19 cellular contexts compared by ENCODE assay signal in genomic region chr3:157093096-157093495, GRCh38.
DNase-seq lines count a peak whose midpoint lies in the region; ATAC-seq, FAIRE-seq and TF ChIP-seq lines count a peak whose summit lies in the region.
"Had no signal": no experiment of that assay in that cellular context is flagged by ENCODE, and none has a peak within 500 bp of the region (broad histone marks: within the 10 kb centered on the region; RNA-seq: fewer than 3 reads in every experiment).

No MANE protein-coding gene starts in this region.

- intact Hi-C loops in natural killer cell (cut with micrococcal nuclease) (no loop called here), left colon (cut with DNase I, micrococcal nuclease) (no loop called here)

- no peaks in the 10 kb centered on the region for H3K9me3 ChIP-seq in small intestine (ENCODE audit: control insufficient read depth, low read depth)
- H3K9me3 ChIP-seq: adrenal gland, sigmoid colon, testis had no signal

- no peaks in the 10 kb centered on the region for H3K36me3 ChIP-seq in small intestine (ENCODE audit: control insufficient read depth in 2 of 2, insufficient read depth in 2 of 2, low read length in 2 of 2)
- H3K36me3 ChIP-seq: adrenal gland, cardiac muscle cell, sigmoid colon had no signal

- ATAC-seq in natural killer cell treated with Interleukin-12 subunit alpha and Interleukin-12 subunit beta and Interleukin-15 and Interleukin-18, amount 100 ng/mL, for 72 hours: peak in 1 of 2 donors; percentile 24
- no peak for ATAC-seq in natural killer cell
- ATAC-seq in GM18907 (IDR thresholded peaks at IDR 0.05; ENCODE audit: unreplicated experiment): peak; percentile 23
- peak; percentile 9 for ATAC-seq in HG03442 (IDR thresholded peaks at IDR 0.05; ENCODE audit: unreplicated experiment)
- ATAC-seq in left colon: no peak

- no peak for TF ChIP-seq CTCF in natural killer cell (IDR thresholded peaks at IDR 0.05)

- H3K4me3 ChIP-seq in small intestine (ENCODE audit: low read depth in 1 of 2, low read length in 2 of 2): no peak overlapping the region
- H3K4me3 ChIP-seq: adrenal gland, cardiac muscle cell, GM23248, sigmoid colon, testis had no signal

- no peaks in the 10 kb centered on the region for H3K9me3 Mint-ChIP-seq in natural killer cell treated with Interleukin-12 subunit alpha and Interleukin-12 subunit beta and Interleukin-15 and Interleukin-18, amount 100 ng/mL, for 72 hours
- H3K9me3 Mint-ChIP-seq in natural killer cell: no peaks in the 10 kb centered on the region

- DNase-seq in natural killer cell treated with Interleukin-12 subunit alpha and Interleukin-12 subunit beta and Interleukin-15 and Interleukin-18, amount 100 ng/mL, for 72 hours (ENCODE audit: low spot score): no peak
- no peak for DNase-seq in natural killer cell
- DNase-seq in small intestine: peak; percentile 42
- DNase-seq in left colon: no peak
- DNase-seq in DMS 273 (lab: John Stamatoyannopoulos, UW; ENCODE audit: unreplicated experiment): no peak
- DNase-seq: activated T-cell treated with anti-CD3 and anti-CD28 coated beads, Interleukin-2, amount 50 U/mL, for 1 hour; adrenal gland; GM23248; hippocampal formation; NCI-H1694 treated with DMSO at 0.1 percent for 48 hours; occipital lobe; sigmoid colon; stimulated activated CD4-positive, alpha-beta T cell treated with anti-CD3 and anti-CD28 coated beads, Interleukin-4, amount 100 ng/mL, for 1 hour; stimulated activated CD8-positive, alpha-beta memory T cell treated with anti-CD3 and anti-CD28 coated beads, Interleukin-4, amount 100 ng/mL, for 48 hours; testis had no signal

- H3K36me3 Mint-ChIP-seq in natural killer cell treated with Interleukin-12 subunit alpha and Interleukin-12 subunit beta and Interleukin-15 and Interleukin-18, amount 100 ng/mL, for 72 hours: no peaks in the 10 kb centered on the region
- no peaks in the 10 kb centered on the region for H3K36me3 Mint-ChIP-seq in natural killer cell

- H3K27ac ChIP-seq in small intestine (ENCODE audit: low read depth in 1 of 2, low read length in 1 of 2): no peak overlapping the region
- H3K27ac ChIP-seq: adrenal gland, GM23248, sigmoid colon, testis had no signal

- H3K27me3 Mint-ChIP-seq in natural killer cell treated with Interleukin-12 subunit alpha and Interleukin-12 subunit beta and Interleukin-15 and Interleukin-18, amount 100 ng/mL, for 72 hours: peaks cover 11 to 17% of the 10 kb centered on the region in 2 donors
- H3K27me3 Mint-ChIP-seq in natural killer cell (ENCODE audit: low read depth in 2 of 2): peaks cover 25 to 29% of the 10 kb centered on the region in 2 donors

- H3K4me1 Mint-ChIP-seq in natural killer cell treated with Interleukin-12 subunit alpha and Interleukin-12 subunit beta and Interleukin-15 and Interleukin-18, amount 100 ng/mL, for 72 hours (ENCODE audit: low read depth in 2 of 2): peaks cover 27 to 45% of the 10 kb centered on the region in 2 donors
- H3K4me1 Mint-ChIP-seq in natural killer cell: peaks cover 14 to 21% of the 10 kb centered on the region in 2 donors

- no peak for FAIRE-seq in small intestine (lab: Jason Lieb, UNC)
- FAIRE-seq: G401.6 had no signal

- 23 to 65% (median 41%) methylated on average over 1 of the region's 1 CpG for WGBS in small intestine, 3 donors

- H3K27me3 ChIP-seq in small intestine (ENCODE audit: control insufficient read depth in 2 of 2, insufficient read depth in 2 of 2, low read length in 2 of 2): no peaks in the 10 kb centered on the region
- H3K27me3 ChIP-seq: adrenal gland, cardiac muscle cell, sigmoid colon, testis had no signal

- H3K4me3 Mint-ChIP-seq in natural killer cell treated with Interleukin-12 subunit alpha and Interleukin-12 subunit beta and Interleukin-15 and Interleukin-18, amount 100 ng/mL, for 72 hours: peak overlapping the region; percentile 18
- no peak overlapping the region for H3K4me3 Mint-ChIP-seq in natural killer cell

- peak overlapping the region in 1 of 2 donors; percentile 24 for H3K27ac Mint-ChIP-seq in natural killer cell treated with Interleukin-12 subunit alpha and Interleukin-12 subunit beta and Interleukin-15 and Interleukin-18, amount 100 ng/mL, for 72 hours
- no peak overlapping the region for H3K27ac Mint-ChIP-seq in natural killer cell

- H3K4me1 ChIP-seq in small intestine (ENCODE audit: control insufficient read depth in 2 of 2, insufficient read depth in 1 of 2, low read depth in 1 of 2, low read length in 1 of 2): peaks cover 3% of the 10 kb centered on the region in 2 donors

Comparison
In these comparisons a context has a peak if more than half of its experiments do, and no peak if none do; other contexts are left out.
1. ATAC-seq: peak in GM18907 (single experiment) and HG03442 (single experiment); none in natural killer cell (0 of 3) and left colon (single experiment).